16 cellular contexts compared by ENCODE assay signal in the genomic region with DNA sequence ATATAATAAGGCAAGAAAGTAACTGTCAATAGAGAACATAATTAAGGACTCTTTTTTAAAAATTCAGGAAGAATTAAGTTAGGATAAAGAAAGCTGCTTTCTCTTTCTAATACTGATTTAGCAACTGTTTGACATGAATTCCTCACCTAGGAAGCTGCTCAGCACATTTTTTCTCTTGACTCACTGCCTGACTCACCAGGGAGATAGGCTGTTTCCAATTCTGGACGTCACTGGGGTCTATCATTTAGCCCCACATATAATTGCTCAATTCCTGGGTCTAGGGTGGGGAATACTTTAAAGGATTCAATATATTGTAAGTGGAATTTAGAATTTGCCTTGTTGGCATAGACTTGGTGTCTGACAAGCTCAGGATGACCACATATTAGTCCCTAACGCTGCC. TPM values are rescaled to one million over a fixed set of nuclear protein-coding genes. Genes with fewer than 3 reads are reported as not detected.
A peak's percentile ranks its signal among the peaks of the same experiment; 100 is the strongest.
DNase-seq lines count a peak whose midpoint lies in the region; ATAC-seq, FAIRE-seq and TF ChIP-seq lines count a peak whose summit lies in the region.
"Had no signal": no experiment of that assay in that cellular context is flagged by ENCODE, and none has a peak within 500 bp of the region (broad histone marks: within the 10 kb centered on the region; RNA-seq: fewer than 3 reads in every experiment).

No MANE protein-coding gene starts in this region.

- no peak for TF ChIP-seq POLR2A in endothelial cell of umbilical vein (IDR thresholded peaks at IDR 0.05; ENCODE audit: low read depth, low read length)

- no TSS peak for BruUV-seq in endothelial cell of umbilical vein (replicated peaks; lab: Mats Ljungman, UMichigan)

- ATAC-seq in HG03439 (IDR thresholded peaks at IDR 0.05; ENCODE audit: unreplicated experiment) (no peak), GM18873 (IDR thresholded peaks at IDR 0.05; ENCODE audit: low FRiP score, unreplicated experiment) (no peak), HG03432 (IDR thresholded peaks at IDR 0.05; ENCODE audit: unreplicated experiment) (no peak)
- ATAC-seq: GM12878 had no signal

- H3K27ac ChIP-seq in endothelial cell of umbilical vein (ENCODE audit: insufficient read depth, low read depth, low read length) = peak overlapping the region; percentile 31
- peak overlapping the region; percentile 50 for H3K27ac ChIP-seq in mesodermal cell (ENCODE audit: low read depth, low read length, severe bottlenecking)
- H3K27ac ChIP-seq: WERI-Rb-1 had no signal

- H3K4me3 ChIP-seq in endothelial cell of umbilical vein (replicated peaks in 1 of 3; ENCODE audit: insufficient read depth in 1 of 3, low read depth in 1 of 3, low read length in 3 of 3) (no peak overlapping the region), mesodermal cell (ENCODE audit: extremely low read depth, insufficient read depth, low read length, poor library complexity, severe bottlenecking) (no peak overlapping the region)
- H3K4me3 ChIP-seq: GM12878, lung had no signal

- no peaks in the 10 kb centered on the region for H3K9me1 ChIP-seq in endothelial cell of umbilical vein (replicated peaks; ENCODE audit: control insufficient read depth, extremely low read depth, insufficient read depth, low read length)

- no CpG with 5 or more reads among the region's 2 CpGs for WGBS in mesodermal cell (ENCODE audit: insufficient coverage in 2 of 2), 2 experiments

- DNase-seq in AG08395 (ENCODE audit: low spot score) = peak; percentile 80
- DNase-seq in LoVo (ENCODE audit: low spot score) = peak; percentile 11
- DNase-seq in endothelial cell of umbilical vein (ENCODE audit: low read depth, low spot score) = peak; percentile 37
- no peak for DNase-seq in NCI-H345 (lab: John Stamatoyannopoulos, UW)
- DNase-seq: activated gamma-delta T cell; CD4-positive, alpha-beta memory T cell; effector CD8-positive, alpha-beta T cell; NCI-H1417 treated with DMSO at 0.1 percent for 48 hours; stimulated activated CD4-positive, alpha-beta T cell treated with anti-CD3 and anti-CD28 coated beads, Interleukin-12 subunit alpha, Interleukin-12 subunit beta, amount 100 ng/mL, for 4 hours; WERI-Rb-1 had no signal

- no peak overlapping the region for H2AFZ ChIP-seq in endothelial cell of umbilical vein (ENCODE audit: low read depth, low read length)

- H4K20me1 ChIP-seq in endothelial cell of umbilical vein (replicated peaks; ENCODE audit: control insufficient read depth, extremely low read depth, insufficient read depth, low read length) = no peaks in the 10 kb centered on the region

- no peaks in the 10 kb centered on the region for H3K27me3 ChIP-seq in endothelial cell of umbilical vein (ENCODE audit: control insufficient read depth in 2 of 2, insufficient read depth in 2 of 2, low read length in 2 of 2)

- POLR2A ChIA-PET in endothelial cell of umbilical vein (lab: Charles Lee) = no interaction called here

- FAIRE-seq in endothelial cell of umbilical vein (lab: Jason Lieb, UNC) = peak; percentile 21

- H3K36me3 ChIP-seq in endothelial cell of umbilical vein (ENCODE audit: control insufficient read depth in 2 of 2, extremely low read depth in 1 of 2, insufficient read depth in 2 of 2, low read length in 2 of 2) (no peaks in the 10 kb centered on the region), mesodermal cell (ENCODE audit: control insufficient read depth, insufficient read depth, low read length) (peaks cover 2% of the 10 kb centered on the region)
- H3K36me3 ChIP-seq: WERI-Rb-1 had no signal

- intact Hi-C loops in endothelial cell of umbilical vein (cut with micrococcal nuclease) = loop anchor here (5.0 kb wide), 1 partner anchor 54 kb away; no protein-coding TSS in a partner anchor

- H3K9ac ChIP-seq in endothelial cell of umbilical vein (replicated peaks; ENCODE audit: extremely low read depth, insufficient read depth, low read length) = no peak overlapping the region

- H3K79me2 ChIP-seq in endothelial cell of umbilical vein (ENCODE audit: control insufficient read depth, insufficient read depth, low read length) = no peaks in the 10 kb centered on the region

- TF ChIP-seq CTCF in endothelial cell of umbilical vein (IDR thresholded peaks at IDR 0.05; ENCODE audit: extremely low read depth in 1 of 2, insufficient read depth in 1 of 2, low read depth in 1 of 2, low read length in 2 of 2) = no peak

- peak overlapping the region; percentile 12 for H3K4me2 ChIP-seq in endothelial cell of umbilical vein (ENCODE audit: insufficient read depth, low read length)

- dilution Hi-C loops in endothelial cell of umbilical vein (cut with MboI; ENCODE audit: extremely low pct_ligation_motif_present, low sequenced_read_pairs) = no loop called here

- no peaks in the 10 kb centered on the region for H3K9me3 ChIP-seq in endothelial cell of umbilical vein (replicated peaks; ENCODE audit: control insufficient read depth, insufficient read depth, low read length)
- H3K9me3 ChIP-seq in mesodermal cell (ENCODE audit: control insufficient read depth, low read length) = no peaks in the 10 kb centered on the region

- CTCF ChIA-PET in endothelial cell of umbilical vein (lab: Charles Lee) = interaction anchor here (0.6 to 1.0 kb wide), 3 partner anchors 51 to 92 kb away, joined by 3 to 4 read pairs (median 3); a partner anchor contains a TSS

- H3K4me1 ChIP-seq in endothelial cell of umbilical vein (ENCODE audit: control insufficient read depth, extremely low read depth, insufficient read depth, low read length) = peaks cover 11% of the 10 kb centered on the region
- peaks cover 7% of the 10 kb centered on the region for H3K4me1 ChIP-seq in mesodermal cell (ENCODE audit: control insufficient read depth, insufficient read depth, low read length, poor library complexity, severe bottlenecking)

TF ChIP-seq in endothelial cell of umbilical vein, 7 proteins besides CTCF, POLR2A, EP300 and RAD21:
- TF ChIP-seq FOS (IDR thresholded peaks at IDR 0.05; ENCODE audit: borderline replicate concordance, insufficient read depth, low read length) (peak; percentile 79), MYC (IDR thresholded peaks at IDR 0.05; ENCODE audit: low read depth, low read length) (no peak), GATA2 (IDR thresholded peaks at IDR 0.05; ENCODE audit: insufficient read depth, insufficient read length, low read depth, low read length) (peak; percentile 44)

RNA-seq across cellular contexts. Expression of a gene that starts 50.8 kb away (rescaled TPM):
- total RNA-seq in endothelial cell of umbilical vein = 57.7 and 63.9 TPM in 2 replicates
- polyA plus RNA-seq in endothelial cell of umbilical vein = 9.0 and 14.2 TPM in 2 replicates
- 28.2 and 30.6 TPM in 2 replicates for polyA plus RNA-seq in endothelial cell of umbilical vein (2011; cell fraction: cytosol; rRNA removed)
- polyA plus RNA-seq in endothelial cell of umbilical vein (2011; cell fraction: nucleus; rRNA removed) = 17.3 and 21.9 TPM in 2 replicates
- polyA plus RNA-seq in endothelial cell of umbilical vein (2012) = 83.0 and 104 TPM in 2 replicates
- polyA minus RNA-seq in endothelial cell of umbilical vein = 9.3 and 13.1 TPM in 2 replicates
- 35.2 TPM for polyA minus RNA-seq in endothelial cell of umbilical vein (2011; cell fraction: cytosol; rRNA and poly(A)+ RNA removed)
- 8.8 and 13.2 TPM in 2 replicates for polyA minus RNA-seq in endothelial cell of umbilical vein (2011; cell fraction: nucleus; rRNA and poly(A)+ RNA removed)
- 122 TPM for polyA plus RNA-seq in mesodermal cell (2013, experiment 1 of 2)
- polyA plus RNA-seq in mesodermal cell (2013, experiment 2 of 2) = 143 TPM
